Comparison of ENCODE assay signal across 10 cellular contexts in the genomic region with DNA sequence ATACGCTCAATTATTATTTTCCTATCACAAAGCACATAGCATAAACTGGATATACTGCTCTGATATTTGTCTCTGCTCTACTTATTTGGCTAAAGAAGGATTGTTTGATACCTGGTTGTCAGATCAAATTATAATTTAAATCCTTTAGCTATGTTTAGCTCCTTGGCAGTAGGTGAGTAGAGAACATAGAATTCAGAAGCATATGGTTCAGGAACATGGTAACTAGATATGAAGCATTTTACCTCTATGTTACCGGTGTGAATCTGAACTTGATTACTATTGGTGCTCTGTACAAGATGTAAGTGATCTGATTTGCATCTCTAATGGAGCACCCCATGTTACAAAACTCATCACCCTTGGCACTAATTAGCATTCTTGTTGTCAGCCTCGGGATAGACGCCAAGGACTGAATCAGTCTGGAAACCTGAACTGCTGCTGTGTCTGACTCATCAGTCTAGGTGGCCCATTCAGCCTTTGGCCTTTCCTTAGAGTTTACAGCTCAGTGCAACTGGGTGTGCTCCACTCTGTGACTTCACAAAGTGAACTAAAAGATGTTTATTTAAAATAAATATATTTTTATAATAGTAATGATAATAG. TPM values are rescaled to one million over a fixed set of nuclear protein-coding genes. Genes with fewer than 3 reads are reported as not detected.
DNase-seq lines count a peak whose midpoint lies in the region; ATAC-seq and TF ChIP-seq lines count a peak whose summit lies in the region.
"Had no signal": no experiment of that assay in that cellular context is flagged by ENCODE, and none has a peak within 500 bp of the region (broad histone marks: within the 10 kb centered on the region; RNA-seq: fewer than 3 reads in every experiment).

No MANE protein-coding gene starts in this region.

- 48 to 50% methylated on average over 4 of the region's 4 CpGs for WGBS in heart right ventricle, 2 donors

- ATAC-seq in heart right ventricle (peak in 7 of 8 donors; percentile 61 to 93 (median 80)), thoracic aorta (ENCODE audit: insufficient number of reproducible peaks, low FRiP score, low read depth) (peak; percentile 55), GM18520 (IDR thresholded peaks at IDR 0.05; ENCODE audit: unreplicated experiment) (no peak)

- no peaks in the 10 kb centered on the region for H3K36me3 ChIP-seq in heart right ventricle
- H3K36me3 ChIP-seq in thoracic aorta = no peaks in the 10 kb centered on the region
- H3K36me3 ChIP-seq: BLaER1 had no signal

- TF ChIP-seq CTCF in heart right ventricle (IDR thresholded peaks at IDR 0.05) (no peak), thoracic aorta (IDR thresholded peaks at IDR 0.05) (no peak)

- H3K27me3 ChIP-seq in heart right ventricle (no peaks in the 10 kb centered on the region), thoracic aorta (replicated peaks; ENCODE audit: insufficient read depth) (no peaks in the 10 kb centered on the region)
- H3K27me3 ChIP-seq: BLaER1 had no signal

- no peaks in the 10 kb centered on the region for H3K9me3 ChIP-seq in heart right ventricle
- H3K9me3 ChIP-seq in thoracic aorta = no peaks in the 10 kb centered on the region

- H3K4me1 ChIP-seq in heart right ventricle (peaks cover 0 to 21% (median 0%) of the 10 kb centered on the region in 9 donors), thoracic aorta (ENCODE audit: control insufficient read depth in 1 of 2, low read depth in 2 of 2) (no peaks in the 10 kb centered on the region)
- H3K4me1 ChIP-seq: BLaER1 had no signal

- intact Hi-C loops in heart right ventricle (cut with DNase I) = no loop called here

- H3K4me3 ChIP-seq in heart right ventricle = no peak overlapping the region
- no peak overlapping the region for H3K4me3 ChIP-seq in thoracic aorta
- H3K4me3 ChIP-seq: BLaER1 had no signal

- H3K27ac ChIP-seq in heart right ventricle (peak overlapping the region in 5 of 10 donors; percentile 2 to 74 (median 52)), thoracic aorta (no peak overlapping the region)
- H3K27ac ChIP-seq: BLaER1 had no signal

- DNase-seq in NCI-H82 (lab: John Stamatoyannopoulos, UW) (peak; percentile 5), NCI-H82 treated with DMSO at 0.1 percent for 48 hours (lab: John Stamatoyannopoulos, UW; ENCODE audit: unreplicated experiment) (no peak), SW 1271 (lab: John Stamatoyannopoulos, UW) (peak; percentile 28 to 89), heart right ventricle (peak in 1 of 2 donors; percentile 35), thoracic aorta (ENCODE audit: low spot score) (no peak), OCI-M2 (lab: John Stamatoyannopoulos, UW; ENCODE audit: unreplicated experiment) (no peak), medulla oblongata (ENCODE audit: extremely low spot score) (no peak)
- DNase-seq: naive B cell had no signal

RNA-seq across cellular contexts. Expression of a gene that starts 12.3 kb away (rescaled TPM):
- total RNA-seq in heart right ventricle (100 to 1,000 TPM in 8 of 10 donors, 10 to 100 TPM in 2; 86.5 to 302 (median 175) TPM), thoracic aorta (not detected)
- polyA plus RNA-seq in heart right ventricle = 10 to 100 TPM; 27.1 to 67.2 TPM

RNA-seq across cellular contexts. Expression of a gene that starts 21.9 kb away (rescaled TPM):
- total RNA-seq in heart right ventricle (10 to 100 TPM; 23.3 to 42.1 (median 32.3) TPM), thoracic aorta (10 to 100 TPM; 60.2 to 83.7 TPM)
- polyA plus RNA-seq in heart right ventricle = 10 to 100 TPM in 1 of 2 donors, 1 to 10 TPM in 1; 10.0 to 18.5 TPM

Comparison
In these comparisons a context has a peak if more than half of its experiments do, and no peak if none do; other contexts are left out.
1. DNase-seq: peak in NCI-H82 (single experiment) and SW 1271 (2 of 2); none in NCI-H82 treated with DMSO at 0.1 percent for 48 hours (single experiment), thoracic aorta (single experiment), OCI-M2 (single experiment) and medulla oblongata (single experiment).
2. RNA of a gene that starts 12.3 kb away (total RNA-seq): 86.5 to 302 TPM in heart right ventricle; not detected in thoracic aorta; every median in the first group is over 10 times any median in the second.